ENCODE assay signal across 21 cellular contexts in genomic region chrX:18935893-18936292, GRCh38.
"Had no signal": no experiment of that assay in that cellular context is flagged by ENCODE, and none has a peak within 500 bp of the region (broad histone marks: within the 10 kb centered on the region; RNA-seq: fewer than 3 reads in every experiment).

No MANE protein-coding gene starts in this region.

- DNase-seq: Kasumi-1, MM.1S, NCI-H1092 treated with DMSO at 0.1 percent for 48 hours, NCI-H1436, NCI-H187, NCI-H2029, NCI-H2081 treated with DMSO at 0.1 percent for 48 hours, NCI-H2171, NCI-H226, NCI-H446, NCI-H510A, NCI-H524 treated with DMSO at 0.1 percent for 48 hours, NCI-H69, NCI-H774, PC-3, SIG-M5 had no signal

- H3K27ac ChIP-seq: KMS-11, SJSA1, SK-N-MC had no signal

- H3K27me3 Mint-ChIP-seq: IgD-negative memory B cell had no signal

- H3K9me3 ChIP-seq: SJSA1 had no signal

- H3K4me1 Mint-ChIP-seq: IgD-negative memory B cell had no signal

- H3K4me2 ChIP-seq: KMS-11 had no signal

- H3K4me3 Mint-ChIP-seq: IgD-negative memory B cell had no signal

- H3K4me3 ChIP-seq: K562, SJSA1, SK-N-MC had no signal

- H3K9ac ChIP-seq: KMS-11 had no signal

- H3K36me3 Mint-ChIP-seq: IgD-negative memory B cell had no signal

- H3K4me1 ChIP-seq: SJSA1 had no signal

- H3K27me3 ChIP-seq: SJSA1 had no signal

- H3K9me3 Mint-ChIP-seq: IgD-negative memory B cell had no signal
